In genomic region chr1:150152772-150153461, GRCh38 we compare ENCODE assay signal across 10 cellular contexts. TPM values are rescaled to one million over a fixed set of nuclear protein-coding genes. Genes with fewer than 3 reads are reported as not detected.
A peak's percentile ranks its signal among the peaks of the same experiment; 100 is the strongest.
DNase-seq lines count a peak whose midpoint lies in the region; ATAC-seq, FAIRE-seq and TF ChIP-seq lines count a peak whose summit lies in the region.
"Had no signal": no experiment of that assay in that cellular context is flagged by ENCODE, and none has a peak within 500 bp of the region (broad histone marks: within the 10 kb centered on the region; RNA-seq: fewer than 3 reads in every experiment).

No MANE protein-coding gene starts in this region.

- peaks cover 57% of the 10 kb centered on the region for H3K4me1 Mint-ChIP-seq in activated CD8-positive, alpha-beta T cell treated with anti-CD3 and anti-CD28 coated beads for 36 hours (ENCODE audit: low read depth)
- peaks cover 64% of the 10 kb centered on the region for H3K4me1 Mint-ChIP-seq in stimulated activated effector memory CD8-positive, alpha-beta T cell treated with anti-CD3 and anti-CD28 coated beads, Interleukin-12 subunit alpha, Interleukin-12 subunit beta, amount 100 ng/mL, for 72 hours

- no peaks in the 10 kb centered on the region for H3K27me3 ChIP-seq in heart left ventricle
- H3K27me3 ChIP-seq: testis had no signal

- intact Hi-C loops in activated CD8-positive, alpha-beta T cell treated with anti-CD3 and anti-CD28 coated beads for 36 hours (cut with micrococcal nuclease) = no loop called here
- intact Hi-C loops in heart left ventricle (cut with DNase I) = loop anchor here in 1 of 10 donors (5.0 kb wide), 1 partner anchor 61 kb away; no protein-coding TSS in a partner anchor

- H3K4me3 Mint-ChIP-seq in activated CD8-positive, alpha-beta T cell treated with anti-CD3 and anti-CD28 coated beads for 36 hours = no peak overlapping the region
- peak overlapping the region; percentile 96 for H3K4me3 Mint-ChIP-seq in stimulated activated effector memory CD8-positive, alpha-beta T cell treated with anti-CD3 and anti-CD28 coated beads, Interleukin-12 subunit alpha, Interleukin-12 subunit beta, amount 100 ng/mL, for 72 hours

- peaks cover 3 to 79% (median 40%) of the 10 kb centered on the region in 12 donors for H3K4me1 ChIP-seq in heart left ventricle

- FAIRE-seq in GM12892 (lab: Jason Lieb, UNC) = peak; percentile 14

- no peak for TF ChIP-seq POLR2A in GM12892 (IDR thresholded peaks at IDR 0.05; ENCODE audit: low read depth, low read length)
- TF ChIP-seq POLR2A in heart left ventricle (IDR thresholded peaks at IDR 0.05) = no peak

- peaks cover 1% of the 10 kb centered on the region for H3K27me3 Mint-ChIP-seq in activated CD8-positive, alpha-beta T cell treated with anti-CD3 and anti-CD28 coated beads for 36 hours

- H3K36me3 Mint-ChIP-seq in activated CD8-positive, alpha-beta T cell treated with anti-CD3 and anti-CD28 coated beads for 36 hours (ENCODE audit: low read depth) = peaks cover 40% of the 10 kb centered on the region
- H3K36me3 Mint-ChIP-seq in stimulated activated effector memory CD8-positive, alpha-beta T cell treated with anti-CD3 and anti-CD28 coated beads, Interleukin-12 subunit alpha, Interleukin-12 subunit beta, amount 100 ng/mL, for 72 hours = peaks cover 84% of the 10 kb centered on the region

- POLR2A ChIA-PET in activated CD8-positive, alpha-beta T cell treated with anti-CD3 and anti-CD28 coated beads for 36 hours (lab: Charles Lee) = interaction anchor here (1.4 to 1.6 kb wide), 2 partner anchors 8 to 10 kb away, joined by 4 to 5 read pairs; no protein-coding TSS in a partner anchor

- CTCF ChIA-PET in activated CD8-positive, alpha-beta T cell treated with anti-CD3 and anti-CD28 coated beads for 36 hours (lab: Charles Lee) = interaction anchor here (1.4 to 3.7 kb wide), 2 partner anchors 12 to 79 kb away, joined by 5 to 11 read pairs; no protein-coding TSS in a partner anchor

- H3K9me3 ChIP-seq in heart left ventricle = no peaks in the 10 kb centered on the region
- H3K9me3 ChIP-seq: testis had no signal

- peak overlapping the region in 11 of 12 donors; percentile 19 to 98 (median 93) for H3K27ac ChIP-seq in heart left ventricle

- peak overlapping the region in 7 of 12 donors; percentile 4 to 93 (median 86) for H3K4me3 ChIP-seq in heart left ventricle
- H3K4me3 ChIP-seq: testis had no signal

- ATAC-seq in activated CD8-positive, alpha-beta T cell treated with anti-CD3 and anti-CD28 coated beads for 36 hours = no peak
- ATAC-seq in heart left ventricle (peak in 3 of 4 donors; percentile 27 to 49 (median 48)), HG03378 (IDR thresholded peaks at IDR 0.05; ENCODE audit: unreplicated experiment) (no peak)
- no peak for ATAC-seq in stimulated activated effector memory CD8-positive, alpha-beta T cell treated with anti-CD3 and anti-CD28 coated beads, Interleukin-12 subunit alpha, Interleukin-12 subunit beta, amount 100 ng/mL, for 72 hours
- ATAC-seq: left lobe of liver had no signal

- WGBS in heart left ventricle, 4 donors = 73 to 76% (median 75%) methylated on average over 8 of the region's 8 CpGs

- DNase-seq in GM12892 (ENCODE audit: insufficient read length) (no peak), heart left ventricle (peak in 3 of 5 donors; percentile 27 to 42 (median 39)), OCI-M1 (lab: John Stamatoyannopoulos, UW) (no peak), SK-N-DZ (ENCODE audit: low spot score) (no peak)
- no peak for DNase-seq in activated CD8-positive, alpha-beta T cell treated with anti-CD3 and anti-CD28 coated beads for 36 hours
- DNase-seq in stimulated activated effector memory CD8-positive, alpha-beta T cell treated with anti-CD3 and anti-CD28 coated beads, Interleukin-12 subunit alpha, Interleukin-12 subunit beta, amount 100 ng/mL, for 72 hours (ENCODE audit: low spot score in 2 of 2) = no peak
- DNase-seq: NCI-H1694 treated with DMSO at 0.1 percent for 48 hours, testis had no signal

- peak overlapping the region; percentile 67 for H3K27ac Mint-ChIP-seq in activated CD8-positive, alpha-beta T cell treated with anti-CD3 and anti-CD28 coated beads for 36 hours
- peak overlapping the region; percentile 58 for H3K27ac Mint-ChIP-seq in stimulated activated effector memory CD8-positive, alpha-beta T cell treated with anti-CD3 and anti-CD28 coated beads, Interleukin-12 subunit alpha, Interleukin-12 subunit beta, amount 100 ng/mL, for 72 hours

- H3K9me3 Mint-ChIP-seq in activated CD8-positive, alpha-beta T cell treated with anti-CD3 and anti-CD28 coated beads for 36 hours = no peaks in the 10 kb centered on the region
- no peaks in the 10 kb centered on the region for H3K9me3 Mint-ChIP-seq in stimulated activated effector memory CD8-positive, alpha-beta T cell treated with anti-CD3 and anti-CD28 coated beads, Interleukin-12 subunit alpha, Interleukin-12 subunit beta, amount 100 ng/mL, for 72 hours

- peaks cover 0 to 61% (median 53%) of the 10 kb centered on the region in 9 donors for H3K36me3 ChIP-seq in heart left ventricle

- TF ChIP-seq CTCF in activated CD8-positive, alpha-beta T cell treated with anti-CD3 and anti-CD28 coated beads for 36 hours (IDR thresholded peaks at IDR 0.05) = no peak
- no peak for TF ChIP-seq CTCF in heart left ventricle (IDR thresholded peaks at IDR 0.05)

RNA-seq across cellular contexts. Expression of gene PLEKHO1, which starts 3.2 kb away (rescaled TPM):
- 70.9 TPM for polyA plus RNA-seq in GM12892 (2012; ENCODE audit: missing spikeins)
- total RNA-seq in activated CD8-positive, alpha-beta T cell treated with anti-CD3 and anti-CD28 coated beads for 36 hours = 10 to 100 TPM; 18.2 to 19.0 TPM
- total RNA-seq in heart left ventricle = 100 to 1,000 TPM in 2 of 9 donors, 10 to 100 TPM in 7; 46.8 to 152 (median 67.6) TPM
- 100 to 1,000 TPM; 184 to 200 TPM for polyA plus RNA-seq in heart left ventricle
- polyA plus RNA-seq in SK-N-DZ (2014; cell fraction: cytosol; rRNA removed) = 97.1 and 99.5 TPM in 2 replicates
- 94.0 and 97.7 TPM in 2 replicates for polyA plus RNA-seq in SK-N-DZ (2014; cell fraction: nucleus; rRNA removed)

Comparison
In these comparisons a context has a peak if more than half of its experiments do, and no peak if none do; other contexts are left out.
1. DNase-seq: peak in heart left ventricle (3 of 5); none in GM12892 (single experiment), activated CD8-positive, alpha-beta T cell treated with anti-CD3 and anti-CD28 coated beads for 36 hours (single experiment), stimulated activated effector memory CD8-positive, alpha-beta T cell treated with anti-CD3 and anti-CD28 coated beads, Interleukin-12 subunit alpha, Interleukin-12 subunit beta, amount 100 ng/mL, for 72 hours (0 of 2), OCI-M1 (single experiment) and SK-N-DZ (single experiment).
2. ATAC-seq: peak in heart left ventricle (3 of 4); none in activated CD8-positive, alpha-beta T cell treated with anti-CD3 and anti-CD28 coated beads for 36 hours (single experiment), stimulated activated effector memory CD8-positive, alpha-beta T cell treated with anti-CD3 and anti-CD28 coated beads, Interleukin-12 subunit alpha, Interleukin-12 subunit beta, amount 100 ng/mL, for 72 hours (single experiment) and HG03378 (single experiment).